ENCODE assay signal across 34 cellular contexts in the genomic region with DNA sequence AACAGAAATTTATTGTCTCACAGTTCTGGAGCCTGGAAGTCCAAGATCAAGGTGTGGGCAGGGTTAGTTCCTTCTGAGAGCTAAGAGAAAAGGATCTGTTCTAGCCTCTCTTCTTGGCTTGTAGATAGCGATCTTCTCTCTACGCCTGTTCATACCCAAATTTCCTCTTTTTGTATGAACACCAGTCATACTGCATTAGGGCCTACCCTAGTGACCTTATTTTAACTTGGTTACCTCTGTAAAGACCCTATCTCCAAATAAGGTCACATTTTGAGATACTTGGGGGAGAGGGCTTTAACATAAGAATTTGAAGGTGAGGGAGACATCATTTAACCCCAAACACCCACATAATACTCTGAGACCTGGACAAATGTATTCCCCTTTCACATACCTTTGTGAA. TPM values are rescaled to one million over a fixed set of nuclear protein-coding genes. Genes with fewer than 3 reads are reported as not detected.
DNase-seq lines count a peak whose midpoint lies in the region; ATAC-seq, FAIRE-seq and TF ChIP-seq lines count a peak whose summit lies in the region.
"Had no signal": no experiment of that assay in that cellular context is flagged by ENCODE, and none has a peak within 500 bp of the region (broad histone marks: within the 10 kb centered on the region; RNA-seq: fewer than 3 reads in every experiment).

No MANE protein-coding gene starts in this region.

- H4K20me1 ChIP-seq in OCI-LY7 (ENCODE audit: insufficient read depth, low read length) (no peaks in the 10 kb centered on the region), H1 (replicated peaks in 1 of 2; ENCODE audit: control insufficient read depth in 1 of 2, insufficient read depth in 2 of 2, low read length in 2 of 2) (no peaks in the 10 kb centered on the region)

- H3K4ac ChIP-seq in H1 (replicated peaks; ENCODE audit: insufficient read length, low read depth, low read length) (no peak overlapping the region), trophoblast cell (ENCODE audit: low read depth, low read length) (no peak overlapping the region)

- intact Hi-C loops in OCI-LY7 (cut with micrococcal nuclease; ENCODE audit: unreplicated experiment), result no loop called here
- intact Hi-C loops in left cardiac atrium (cut with DNase I), result loop anchor here in 1 of 2 donors (10.0 kb wide), 1 partner anchor 55 kb away; a partner anchor contains a TSS

- H2AK5ac ChIP-seq in H1 (ENCODE audit: low read depth, low read length), result no peak overlapping the region
- H2AK5ac ChIP-seq in trophoblast cell (ENCODE audit: low read length), result no peak overlapping the region

- H2AFZ ChIP-seq in OCI-LY7 (ENCODE audit: low read length) (0 out of 2 replicates have a peak overlapping the region, but pooled peaks have one; percentile 9), H1 (ENCODE audit: low read length) (no peak overlapping the region), trophoblast cell (ENCODE audit: insufficient read depth, low read length, poor library complexity) (no peak overlapping the region)
- H2AFZ ChIP-seq: GM23248 had no signal

- peak; percentile 27 for DNase-seq in NOMO-1 treated with DMSO at 0.1 percent for 48 hours (lab: John Stamatoyannopoulos, UW; ENCODE audit: unreplicated experiment)
- DNase-seq in NOMO-1 (lab: John Stamatoyannopoulos, UW; ENCODE audit: unreplicated experiment in 2 of 2), result no peak
- DNase-seq in OCI-LY7 (ENCODE audit: low spot score), result no peak
- DNase-seq in H1 (ENCODE audit: low read depth in 1 of 2, low spot score in 2 of 2), result no peak
- no peak for DNase-seq in trophoblast cell
- DNase-seq in retina, result no peak
- DNase-seq in left cardiac atrium, result no peak
- DNase-seq: activated CD4-positive, alpha-beta T cell treated with anti-CD3 and anti-CD28 coated beads for 1 hour; activated naive CD4-positive, alpha-beta T cell treated with anti-CD3 and anti-CD28 coated beads, Interleukin-2, amount 10 ng/mL, durations not matched to agents 7 days and 5 days; adrenal gland; body of pancreas; dermis blood vessel endothelial cell; DND-41; GM23248; HFFc6; mammary epithelial cell; MG63; NCI-H1417 treated with DMSO at 0.1 percent for 48 hours; NCI-H2081 treated with DMSO at 0.1 percent for 48 hours; NCI-H226; NCI-H69; nephron progenitor cell; stimulated activated naive CD4-positive, alpha-beta T cell; upper lobe of left lung had no signal

- H2BK120ac ChIP-seq in H1 (replicated peaks; ENCODE audit: low read depth, low read length) (peak overlapping the region; percentile 80), trophoblast cell (ENCODE audit: insufficient read depth, low read length, poor library complexity) (peak overlapping the region; percentile 55)

- POLR2A ChIA-PET in OCI-LY7 (lab: Charles Lee) (interaction anchor here (0.9 kb wide), 1 partner anchor 482 kb away, joined by 4 read pairs; no protein-coding TSS in a partner anchor), H1 (lab: Charles Lee; ENCODE audit: partially characterized antibody) (interaction anchor here (1.0 to 3.9 kb wide), 11 partner anchors 9 to 63 kb away, joined by 3 to 143 read pairs (median 5); no protein-coding TSS in a partner anchor)

- no peak for TF ChIP-seq EP300 in H1 (IDR thresholded peaks at IDR 0.05; ENCODE audit: borderline replicate concordance in 1 of 2, low read depth in 2 of 2, low read length in 2 of 2)

- no peaks in the 10 kb centered on the region; the same call in 1 of the 2 replicates for H3K23me2 ChIP-seq in H1 (ENCODE audit: low read depth, low read length)

- H3K9me3 ChIP-seq in OCI-LY7 (ENCODE audit: low read length) (no peaks in the 10 kb centered on the region), H1 (ENCODE audit: insufficient read depth in 2 of 2, low read depth in 1 of 2, low read length in 1 of 2) (no peaks in the 10 kb centered on the region), trophoblast cell (ENCODE audit: insufficient read depth, low read depth, low read length) (no peaks in the 10 kb centered on the region)
- H3K9me3 ChIP-seq: adrenal gland, body of pancreas, MG63, SJSA1, upper lobe of left lung had no signal

- H2BK20ac ChIP-seq in H1 (ENCODE audit: low read length), result peak overlapping the region; percentile 3

- no peak overlapping the region for H3K56ac ChIP-seq in H1 (replicated peaks; ENCODE audit: insufficient read length, low read depth, low read length)

- H3K4me2 ChIP-seq in OCI-LY7 (ENCODE audit: low read length) (no peak overlapping the region), H1 (ENCODE audit: insufficient read depth in 1 of 2, low read depth in 2 of 2, low read length in 2 of 2) (peak overlapping the region; percentile 57 to 72), trophoblast cell (ENCODE audit: low read length) (no peak overlapping the region)

- peak overlapping the region; percentile 87 for H4K5ac ChIP-seq in H1 (ENCODE audit: insufficient read length, low read depth, low read length)

- peak overlapping the region in 1 of 4 experiments; percentile 28; a peak in 2 of 7 replicates for H3K9ac ChIP-seq in H1 (replicated peaks in 1 of 4; ENCODE audit: extremely low read depth in 1 of 4, low read depth in 3 of 4, low read length in 3 of 4)
- H3K9ac ChIP-seq in trophoblast cell (ENCODE audit: low read length), result no peak overlapping the region
- H3K9ac ChIP-seq: GM23248 had no signal

- no peak overlapping the region for H3K23ac ChIP-seq in H1 (ENCODE audit: insufficient read length)
- no peak overlapping the region for H3K23ac ChIP-seq in trophoblast cell (ENCODE audit: low read length)

- no peak overlapping the region for H3K14ac ChIP-seq in H1 (ENCODE audit: insufficient read length)
- no peak overlapping the region for H3K14ac ChIP-seq in trophoblast cell (ENCODE audit: low read length)

- FAIRE-seq in H1 (lab: Jason Lieb, UNC), result peak; percentile 32
- FAIRE-seq: GM18507, K562, TTC549 had no signal

- CTCF ChIA-PET in OCI-LY7 (lab: Charles Lee; ENCODE audit: unreplicated experiment), result no interaction called here
- CTCF ChIA-PET in H1 (lab: Charles Lee; ENCODE audit: partially characterized antibody), result interaction anchor here (1.2 kb wide), 1 partner anchor 53 kb away, joined by 4 read pairs; no protein-coding TSS in a partner anchor

- no peak for TF ChIP-seq RAD21 in H1 (IDR thresholded peaks at IDR 0.05 in 1 of 2, conservative IDR thresholded peaks at IDR 0.05 in 1 of 2; ENCODE audit: low read depth in 2 of 2, low read length in 2 of 2)

- no peak for TF ChIP-seq POLR2A in H1 (IDR thresholded peaks at IDR 0.05; ENCODE audit: control extremely low read depth in 1 of 2, low read depth in 2 of 2, low read length in 2 of 2)

- H3K27me3 ChIP-seq in H1 (replicated peaks in 1 of 4; ENCODE audit: control insufficient read depth in 3 of 4, extremely low read depth in 1 of 4, insufficient read depth in 3 of 4, low read length in 3 of 4), result no peaks in the 10 kb centered on the region
- no peaks in the 10 kb centered on the region for H3K27me3 ChIP-seq in trophoblast cell (ENCODE audit: insufficient read depth, low read length)
- H3K27me3 ChIP-seq: adrenal gland, body of pancreas, MG63, SJSA1, upper lobe of left lung had no signal

- no peak overlapping the region for H2BK15ac ChIP-seq in H1 (ENCODE audit: low read length)

- ATAC-seq in HG02885 (IDR thresholded peaks at IDR 0.05; ENCODE audit: poor library complexity, unreplicated experiment) (no peak), left cardiac atrium (no peak)
- ATAC-seq: activated T-helper 17 cell treated with anti-CD3 and anti-CD28 coated beads, Interleukin-2, amount 50 U/mL, for 72 hours; body of pancreas; esophagus mucosa; K562 had no signal

- TF ChIP-seq CTCF in OCI-LY7 (conservative IDR thresholded peaks at IDR 0.05; ENCODE audit: low read length), result no peak
- TF ChIP-seq CTCF in H1 (IDR thresholded peaks at IDR 0.05; ENCODE audit: control extremely low read depth in 1 of 3, insufficient read depth in 1 of 3, low read depth in 1 of 3, low read length in 3 of 3), result no peak

- H3K27ac ChIP-seq in OCI-LY7 (ENCODE audit: low read depth, low read length, poor library complexity, severe bottlenecking), result no peak overlapping the region
- peak overlapping the region; percentile 64; the same call in 1 of the 2 replicates for H3K27ac ChIP-seq in H1 (ENCODE audit: low read depth, low read length)
- peak overlapping the region; percentile 67 for H3K27ac ChIP-seq in trophoblast cell (ENCODE audit: low read depth, low read length)
- H3K27ac ChIP-seq: 22Rv1, adrenal gland, GM23248, SJSA1, skin epidermis, upper lobe of left lung had no signal

- no peak overlapping the region for H4K12ac ChIP-seq in trophoblast cell (ENCODE audit: low read depth, low read length)

- H3K79me2 ChIP-seq in OCI-LY7 (ENCODE audit: insufficient read depth, low read depth, low read length) (no peaks in the 10 kb centered on the region), H1 (ENCODE audit: control insufficient read depth in 1 of 2, insufficient read depth in 2 of 2, low read length in 2 of 2) (peaks cover 0 to 47% of the 10 kb centered on the region in 2 experiments; a peak in 2 of 4 replicates), trophoblast cell (ENCODE audit: control insufficient read depth, insufficient read depth, low read length, poor library complexity) (no peaks in the 10 kb centered on the region)

- H3K36me3 ChIP-seq in OCI-LY7 (ENCODE audit: insufficient read depth, low read length) (no peaks in the 10 kb centered on the region), H1 (ENCODE audit: control insufficient read depth in 2 of 4, insufficient read depth in 4 of 4, low read length in 3 of 4) (peaks cover 0 to 5% (median 3%) of the 10 kb centered on the region in 4 experiments; a peak in 3 of 8 replicates), trophoblast cell (ENCODE audit: control insufficient read depth in 1 of 2, insufficient read depth in 2 of 2, low read length in 2 of 2) (no peaks in the 10 kb centered on the region)
- H3K36me3 ChIP-seq: adrenal gland, MG63, SJSA1, upper lobe of left lung had no signal

- H3K4me3 ChIP-seq in OCI-LY7 (ENCODE audit: low read depth, low read length, poor library complexity, severe bottlenecking), result no peak overlapping the region
- peak overlapping the region in 3 of 4 experiments; percentile 10 to 69 (median 12); a peak in 3 of 8 replicates for H3K4me3 ChIP-seq in H1 (ENCODE audit: extremely low read depth in 1 of 4, insufficient read depth in 2 of 4, low read depth in 3 of 4, low read length in 4 of 4)
- no peak overlapping the region for H3K4me3 ChIP-seq in trophoblast cell (ENCODE audit: low read depth, low read length)
- H3K4me3 ChIP-seq: adrenal gland, body of pancreas, GM23248, K562, MG63, SJSA1, skin epidermis, upper lobe of left lung had no signal

- peak overlapping the region; percentile 95 for H2BK5ac ChIP-seq in H1 (ENCODE audit: low read depth, low read length)
- no peak overlapping the region for H2BK5ac ChIP-seq in trophoblast cell (ENCODE audit: low read depth, low read length, poor library complexity)

- H4K91ac ChIP-seq in H1 (replicated peaks; ENCODE audit: insufficient read length, low read length) (peak overlapping the region; percentile 48), trophoblast cell (ENCODE audit: low read depth, low read length) (no peak overlapping the region)

- no peak overlapping the region for H4K8ac ChIP-seq in H1 (ENCODE audit: extremely low read depth, insufficient read depth, low read length)
- H4K8ac ChIP-seq in trophoblast cell (ENCODE audit: low read depth, low read length), result no peak overlapping the region

- WGBS in H1 (ENCODE audit: extremely low coverage in 1 of 2, insufficient coverage in 1 of 2, insufficient read length in 1 of 2, insufficient replicate concordance in 2 of 2, low coverage in 1 of 2, low lambda C conversion rate in 2 of 2, missing lambda C conversion rate in 1 of 2), 2 experiments, result 40% methylated on average over 2 of the region's 2 CpGs; no CpG with 5 or more reads in 1 of the 2 experiments
- WGBS in trophoblast cell (ENCODE audit: extremely low coverage, insufficient coverage, insufficient read length), result no CpG with 5 or more reads among the region's 2 CpGs

- H2BK12ac ChIP-seq in H1 (ENCODE audit: low read depth, low read length) (peak overlapping the region; percentile 98), trophoblast cell (ENCODE audit: low read length) (no peak overlapping the region)

- no TSS peak for BruUV-seq in OCI-LY7 (replicated peaks; lab: Mats Ljungman, UMichigan)

- H3K9me2 ChIP-seq in OCI-LY7 (ENCODE audit: insufficient read depth, low read length), result no peaks in the 10 kb centered on the region

- no peaks in the 10 kb centered on the region for H3K79me1 ChIP-seq in H1 (ENCODE audit: low read depth, low read length)
- H3K79me1 ChIP-seq in trophoblast cell (ENCODE audit: low read length), result peaks cover 9% of the 10 kb centered on the region

- no peaks in the 10 kb centered on the region for H3K4me1 ChIP-seq in OCI-LY7 (ENCODE audit: insufficient read depth, low read length, poor library complexity, severe bottlenecking)
- H3K4me1 ChIP-seq in H1 (replicated peaks in 1 of 4; ENCODE audit: control insufficient read depth in 3 of 4, insufficient read depth in 4 of 4, low read length in 3 of 4), result peaks cover 18 to 37% (median 29%) of the 10 kb centered on the region in 4 experiments
- peaks cover 6 to 18% of the 10 kb centered on the region in 2 experiments for H3K4me1 ChIP-seq in trophoblast cell (ENCODE audit: control insufficient read depth in 1 of 2, insufficient read depth in 2 of 2, low read length in 2 of 2)
- H3K4me1 ChIP-seq: adrenal gland, body of pancreas, upper lobe of left lung had no signal

- peak overlapping the region; percentile 88 for H3K18ac ChIP-seq in H1 (ENCODE audit: extremely low read depth, low read length)
- no peak overlapping the region for H3K18ac ChIP-seq in trophoblast cell (ENCODE audit: low read length)

RNA-seq across cellular contexts. Expression of a gene that starts 55.6 kb away (rescaled TPM):
- 1.4 TPM in 1 of 2 replicates, not detected in the other for total RNA-seq in OCI-LY7 (2014; rRNA removed; shearing (Covaris generic))
- total RNA-seq in OCI-LY7 (2022) (not detected in 2 replicates), left cardiac atrium (10 to 100 TPM; 11.5 to 88.4 TPM)
- 22.3 and 26.5 TPM in 2 replicates for total RNA-seq in H1 (2021; fragmentation: NEBNext Ultra II Directional; extraction: Animal tissue kit (Norgen Biotek cat#: 25700))
- 10.1 and 13.7 TPM in 2 replicates for polyA plus RNA-seq in H1 (2011; rRNA removed)
- 13.1 TPM for polyA plus RNA-seq in H1 (2011; cell fraction: cytosol; rRNA removed)
- 18.0 TPM for polyA plus RNA-seq in H1 (2011; cell fraction: nucleus; rRNA removed)
- 10.5 to 20.8 TPM (median 13.8 TPM) in 4 replicates for polyA plus RNA-seq in H1 (2012, experiment 1 of 2)
- polyA plus RNA-seq in H1 (2012, experiment 2 of 2), result 1.6 TPM
- polyA plus RNA-seq in H1 (2013, experiment 1 of 2), result 85.8 TPM
- polyA plus RNA-seq in H1 (2013, experiment 2 of 2), result 106 TPM
- 19.6 and 21.0 TPM in 2 replicates for polyA minus RNA-seq in H1 (2011; rRNA and poly(A)+ RNA removed)
- 5.9 TPM for polyA minus RNA-seq in H1 (2011; cell fraction: cytosol; rRNA and poly(A)+ RNA removed)
- 7.3 TPM for polyA minus RNA-seq in H1 (2011; cell fraction: nucleus; rRNA and poly(A)+ RNA removed)
- polyA plus RNA-seq in trophoblast cell (2013), result 64.3 and 67.0 TPM in 2 replicates
- polyA plus RNA-seq: CD14-positive monocyte had no signal

Comparison
In these comparisons a context has a peak if more than half of its experiments do, and no peak if none do; other contexts are left out.
1. H3K4me2 ChIP-seq: peak in H1 (2 of 2); none in OCI-LY7 (single experiment) and trophoblast cell (single experiment).
2. H3K4me3 ChIP-seq: peak in H1 (3 of 4); none in OCI-LY7 (single experiment) and trophoblast cell (single experiment).